ENCODE assay signal across 8 cellular contexts in the genomic region with DNA sequence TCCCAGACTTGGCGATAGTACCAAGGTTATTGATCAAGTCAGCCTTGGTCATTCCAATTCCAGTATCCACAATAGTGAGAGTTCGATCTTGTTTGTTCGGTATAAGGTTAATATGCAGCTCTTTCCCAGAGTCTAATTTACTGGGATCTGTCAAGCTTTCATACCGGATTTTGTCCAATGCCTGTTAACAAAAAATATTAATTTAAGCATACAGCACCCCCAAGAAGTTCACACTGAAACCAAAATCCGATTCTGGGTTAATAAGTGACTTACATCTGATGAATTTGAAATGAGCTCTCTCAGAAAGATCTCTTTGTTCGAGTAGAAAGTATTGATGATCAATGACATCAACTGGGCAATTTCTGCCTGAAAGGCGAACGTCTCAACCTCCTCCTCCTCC. TPM values are rescaled to one million over a fixed set of nuclear protein-coding genes. Genes with fewer than 3 reads are reported as not detected.
DNase-seq lines count a peak whose midpoint lies in the region; ATAC-seq and TF ChIP-seq lines count a peak whose summit lies in the region.
"Not testable (repeated sequence)": the region's sequence is repeated elsewhere in the genome, so short reads cannot be mapped to it uniquely, and the experiment has no call there.

No MANE protein-coding gene starts in this region.

- not testable (repeated sequence) for H3K36me3 ChIP-seq in MM.1S (replicated peaks; ENCODE audit: insufficient read depth, low read length)
- H3K36me3 ChIP-seq in mammary epithelial cell (ENCODE audit: insufficient read depth, low read length): peaks cover 31% of the 10 kb centered on the region
- peaks cover 20 to 30% of the 10 kb centered on the region in 2 donors for H3K36me3 ChIP-seq in lung (ENCODE audit: control insufficient read depth in 2 of 2, insufficient read depth in 2 of 2, low read length in 2 of 2)
- peaks cover 12 to 37% of the 10 kb centered on the region in 2 experiments for H3K36me3 ChIP-seq in trophoblast cell (ENCODE audit: control insufficient read depth in 1 of 2, insufficient read depth in 2 of 2, low read length in 2 of 2)
- peaks cover 46 to 48% (median 47%) of the 10 kb centered on the region in 3 donors for H3K36me3 ChIP-seq in tibial artery

- not testable (repeated sequence) for H3K9me2 ChIP-seq in MM.1S (replicated peaks; ENCODE audit: insufficient read depth, low read length)

- H2BK12ac ChIP-seq in trophoblast cell (ENCODE audit: low read length): not testable (repeated sequence)

- H2BK120ac ChIP-seq in trophoblast cell (ENCODE audit: insufficient read depth, low read length, poor library complexity): not testable (repeated sequence)

- H3K27ac ChIP-seq in MM.1S (ENCODE audit: low read length) (peak overlapping the region; percentile 18; the same call in 1 of the 2 replicates), mammary epithelial cell (ENCODE audit: insufficient read depth, low read depth, low read length) (peak overlapping the region; percentile 60), lung (ENCODE audit: low read depth in 1 of 2, low read length in 1 of 2) (peak overlapping the region; percentile 96 to 100), tibial artery (peak overlapping the region; percentile 97 to 98)
- H3K27ac ChIP-seq in trophoblast cell (ENCODE audit: low read depth, low read length): not testable (repeated sequence)

- peaks cover 57% of the 10 kb centered on the region for H3K36me3 Mint-ChIP-seq in activated CD8-positive, alpha-beta T cell treated with anti-CD3 and anti-CD28 coated beads for 36 hours (ENCODE audit: low read depth)

- not testable (repeated sequence) for H4K12ac ChIP-seq in trophoblast cell (ENCODE audit: low read depth, low read length)

- H3K9ac ChIP-seq in MM.1S (ENCODE audit: low read length) (peak overlapping the region; percentile 65; the same call in 1 of the 2 replicates), mammary epithelial cell (ENCODE audit: insufficient read depth, low read length) (peak overlapping the region; percentile 77), trophoblast cell (ENCODE audit: low read length) (peak overlapping the region; percentile 98)

- intact Hi-C loops in activated CD8-positive, alpha-beta T cell treated with anti-CD3 and anti-CD28 coated beads for 36 hours (cut with micrococcal nuclease): loop anchor here (10.0 kb wide), 1 partner anchor 61 kb away; no protein-coding TSS in a partner anchor
- intact Hi-C loops in mammary epithelial cell (cut with micrococcal nuclease): not testable (repeated sequence)
- intact Hi-C loops in tibial artery (cut with DNase I; ENCODE audit: low total_unique reads): loop anchor here (5.0 kb wide), 1 partner anchor 124 kb away; the partner anchor contains the start of gene DYNC1H1

- CTCF ChIA-PET in activated CD8-positive, alpha-beta T cell treated with anti-CD3 and anti-CD28 coated beads for 36 hours (lab: Charles Lee): interaction anchor here (1.6 to 2.4 kb wide), 3 partner anchors 10 to 228 kb away, joined by 4 to 14 read pairs (median 4); no protein-coding TSS in a partner anchor
- CTCF ChIA-PET in mammary epithelial cell (lab: Charles Lee; ENCODE audit: low non-redundant PET): not testable (repeated sequence)

- WGBS in mammary epithelial cell (ENCODE audit: low coverage, missing lambda C conversion rate): under 1% methylated on average over 8 of the region's 8 CpGs
- 15 to 20% methylated on average over 8 of the region's 8 CpGs for WGBS in lung, 2 donors
- WGBS in trophoblast cell (ENCODE audit: extremely low coverage, insufficient coverage, insufficient read length): no CpG with 5 or more reads among the region's 8 CpGs

- not testable (repeated sequence) for H2AK5ac ChIP-seq in trophoblast cell (ENCODE audit: low read length)

- H3K79me2 ChIP-seq in MM.1S (ENCODE audit: low read length) (peaks cover 28% of the 10 kb centered on the region), mammary epithelial cell (ENCODE audit: insufficient read depth, low read length) (peaks cover 59% of the 10 kb centered on the region), trophoblast cell (ENCODE audit: control insufficient read depth, insufficient read depth, low read length, poor library complexity) (peaks cover 21% of the 10 kb centered on the region)

- peaks cover 55% of the 10 kb centered on the region for H3K4me1 Mint-ChIP-seq in activated CD8-positive, alpha-beta T cell treated with anti-CD3 and anti-CD28 coated beads for 36 hours (ENCODE audit: low read depth)

- not testable (repeated sequence) for H2BK5ac ChIP-seq in trophoblast cell (ENCODE audit: low read depth, low read length, poor library complexity)

- in situ Hi-C loops in mammary epithelial cell (cut with MboI; ENCODE audit: low sequenced_read_pairs in 2 of 2): loop anchor here in 1 of 2 donors (25.0 kb wide), 1 partner anchor 226 kb away; the partner anchor contains the start of genes MOK and ZNF839

- not testable (repeated sequence) for TF ChIP-seq CTCF in MM.1S (IDR thresholded peaks at IDR 0.05; ENCODE audit: low read length); activated CD8-positive, alpha-beta T cell treated with anti-CD3 and anti-CD28 coated beads for 36 hours (IDR thresholded peaks at IDR 0.05); mammary epithelial cell (conservative IDR thresholded peaks at IDR 0.05 in 1 of 2, IDR thresholded peaks at IDR 0.05 in 1 of 2; ENCODE audit: extremely low read depth in 1 of 2, insufficient read depth in 1 of 2, low read depth in 1 of 2, low read length in 2 of 2); fibroblast of villous mesenchyme (IDR thresholded peaks at IDR 0.05; ENCODE audit: insufficient read depth, low read depth, low read length); lung (IDR thresholded peaks at IDR 0.05; ENCODE audit: control extremely low read depth, extremely low read depth); tibial artery (IDR thresholded peaks at IDR 0.05)

- not testable (repeated sequence) for BruUV-seq in mammary epithelial cell (replicated peaks; lab: Mats Ljungman, UMichigan)

- not testable (repeated sequence) for H3F3A ChIP-seq in MM.1S (ENCODE audit: insufficient read depth, low read length)

- POLR2A ChIA-PET in activated CD8-positive, alpha-beta T cell treated with anti-CD3 and anti-CD28 coated beads for 36 hours (lab: Charles Lee): interaction anchor here (0.6 to 2.7 kb wide), 6 partner anchors 9 to 228 kb away, joined by 3 to 14 read pairs (median 4); no protein-coding TSS in a partner anchor

- H2AFZ ChIP-seq in MM.1S (ENCODE audit: low read length); mammary epithelial cell (ENCODE audit: low read depth, low read length); trophoblast cell (ENCODE audit: insufficient read depth, low read length, poor library complexity): not testable (repeated sequence)

- H3K27ac Mint-ChIP-seq in activated CD8-positive, alpha-beta T cell treated with anti-CD3 and anti-CD28 coated beads for 36 hours: peak overlapping the region; percentile 77

- H3K4me3 Mint-ChIP-seq in activated CD8-positive, alpha-beta T cell treated with anti-CD3 and anti-CD28 coated beads for 36 hours: peak overlapping the region; percentile 80

- H3K9me3 ChIP-seq in MM.1S (replicated peaks; ENCODE audit: insufficient read depth, low read length); mammary epithelial cell (replicated peaks; ENCODE audit: insufficient read depth, low read length); lung (ENCODE audit: control insufficient read depth in 2 of 2, insufficient read depth in 1 of 2, low read length in 1 of 2); trophoblast cell (ENCODE audit: insufficient read depth, low read depth, low read length); tibial artery: not testable (repeated sequence)

- H3K23ac ChIP-seq in trophoblast cell (ENCODE audit: low read length): not testable (repeated sequence)

- not testable (repeated sequence) for H3K4me1 ChIP-seq in MM.1S (ENCODE audit: low read length)
- H3K4me1 ChIP-seq in mammary epithelial cell (ENCODE audit: insufficient read depth, low read length): peaks cover 37% of the 10 kb centered on the region
- peaks cover 12 to 17% of the 10 kb centered on the region in 2 donors for H3K4me1 ChIP-seq in lung (ENCODE audit: control insufficient read depth in 2 of 2, insufficient read depth in 2 of 2, low read length in 2 of 2)
- peaks cover 22% of the 10 kb centered on the region in 2 experiments for H3K4me1 ChIP-seq in trophoblast cell (ENCODE audit: control insufficient read depth in 1 of 2, insufficient read depth in 2 of 2, low read length in 2 of 2)
- peaks cover 0 to 50% (median 33%) of the 10 kb centered on the region in 4 donors for H3K4me1 ChIP-seq in tibial artery

- peak overlapping the region; percentile 98 for H4K91ac ChIP-seq in trophoblast cell (ENCODE audit: low read depth, low read length)

- not testable (repeated sequence) for H3K9me3 Mint-ChIP-seq in activated CD8-positive, alpha-beta T cell treated with anti-CD3 and anti-CD28 coated beads for 36 hours

- peaks cover 20% of the 10 kb centered on the region for H3K79me1 ChIP-seq in trophoblast cell (ENCODE audit: low read length)

- not testable (repeated sequence) for H3K27me3 ChIP-seq in MM.1S (replicated peaks; ENCODE audit: insufficient read depth, low read length); mammary epithelial cell (ENCODE audit: insufficient read depth, low read length); lung (ENCODE audit: control insufficient read depth, insufficient read depth); trophoblast cell (ENCODE audit: insufficient read depth, low read length); tibial artery

- H3K4ac ChIP-seq in trophoblast cell (ENCODE audit: low read depth, low read length): peak overlapping the region; percentile 97

- H4K20me1 ChIP-seq in MM.1S (ENCODE audit: insufficient read depth, low read length); mammary epithelial cell (ENCODE audit: insufficient read depth, low read length): not testable (repeated sequence)

- H3K4me2 ChIP-seq in MM.1S (ENCODE audit: low read depth, low read length) (peak overlapping the region; percentile 74), mammary epithelial cell (ENCODE audit: insufficient read depth, low read depth, low read length) (peak overlapping the region; percentile 61), trophoblast cell (ENCODE audit: low read length) (peak overlapping the region; percentile 63)

- not testable (repeated sequence) for H3K18ac ChIP-seq in trophoblast cell (ENCODE audit: low read length)

- peak; percentile 42 for DNase-seq in DMS79 treated with DMSO at 0.1 percent for 48 hours (lab: John Stamatoyannopoulos, UW)
- not testable (repeated sequence) for DNase-seq in MM.1S; activated CD8-positive, alpha-beta T cell treated with anti-CD3 and anti-CD28 coated beads for 36 hours; mammary epithelial cell; fibroblast of villous mesenchyme (ENCODE audit: low read depth); lung (ENCODE audit: low spot score); trophoblast cell; tibial artery

- dilution Hi-C loops in mammary epithelial cell (cut with HindIII; ENCODE audit: low sequenced_read_pairs): not testable (repeated sequence)

- H3K14ac ChIP-seq in trophoblast cell (ENCODE audit: low read length): not testable (repeated sequence)

- peak overlapping the region; percentile 67 for H3K4me3 ChIP-seq in MM.1S (ENCODE audit: low read length)
- H3K4me3 ChIP-seq in mammary epithelial cell (replicated peaks in 1 of 3; ENCODE audit: insufficient read depth in 1 of 3, low read depth in 2 of 3, low read length in 3 of 3): peak overlapping the region; percentile 53 to 86 (median 59)
- peak overlapping the region; percentile 83 for H3K4me3 ChIP-seq in fibroblast of villous mesenchyme (ENCODE audit: low read depth, low read length)
- H3K4me3 ChIP-seq in lung: peak overlapping the region; percentile 69
- H3K4me3 ChIP-seq in trophoblast cell (ENCODE audit: low read depth, low read length): peak overlapping the region; percentile 87
- H3K4me3 ChIP-seq in tibial artery: peak overlapping the region; percentile 79 to 90

- not testable (repeated sequence) for H3K27me3 Mint-ChIP-seq in activated CD8-positive, alpha-beta T cell treated with anti-CD3 and anti-CD28 coated beads for 36 hours

- H4K8ac ChIP-seq in trophoblast cell (ENCODE audit: low read depth, low read length): not testable (repeated sequence)

- not testable (repeated sequence) for ATAC-seq in activated CD8-positive, alpha-beta T cell treated with anti-CD3 and anti-CD28 coated beads for 36 hours; lung (ENCODE audit: insufficient read depth, low FRiP score)

RNA-seq across cellular contexts. Expression of gene HSP90AA1, which starts 0.9 kb away (rescaled TPM):
- 1,000 to 10,000 TPM; 1,101 to 1,115 TPM for total RNA-seq in activated CD8-positive, alpha-beta T cell treated with anti-CD3 and anti-CD28 coated beads for 36 hours
- 100 to 1,000 TPM; 310 to 486 TPM for total RNA-seq in mammary epithelial cell
- polyA plus RNA-seq in mammary epithelial cell: 739 TPM
- polyA minus RNA-seq in mammary epithelial cell: 315 TPM
- total RNA-seq in fibroblast of villous mesenchyme: 166 and 321 TPM in 2 replicates
- total RNA-seq in lung: 1,000 to 10,000 TPM in 1 of 2 donors, 100 to 1,000 TPM in 1; 331 to 1,106 TPM
- 100 to 1,000 TPM; 187 to 397 TPM for polyA plus RNA-seq in lung
- polyA plus RNA-seq in trophoblast cell (2013): 699 and 726 TPM in 2 replicates

RNA-seq across cellular contexts. Expression of gene WDR20, which starts 53.8 kb away (rescaled TPM):
- total RNA-seq in activated CD8-positive, alpha-beta T cell treated with anti-CD3 and anti-CD28 coated beads for 36 hours: 10 to 100 TPM; 18.5 to 21.6 TPM
- total RNA-seq in mammary epithelial cell (10 to 100 TPM; 25.3 to 27.3 TPM), fibroblast of villous mesenchyme (14.7 and 15.1 TPM in 2 replicates), lung (10 to 100 TPM; 26.9 to 30.7 TPM)
- polyA plus RNA-seq in mammary epithelial cell (18.0 TPM), lung (10 to 100 TPM; 10.3 to 12.5 TPM)
- polyA minus RNA-seq in mammary epithelial cell: 1.9 TPM
- 17.9 and 18.4 TPM in 2 replicates for polyA plus RNA-seq in trophoblast cell (2013)
